Comparison of ENCODE assay signal across 1 cellular context in the genomic region with DNA sequence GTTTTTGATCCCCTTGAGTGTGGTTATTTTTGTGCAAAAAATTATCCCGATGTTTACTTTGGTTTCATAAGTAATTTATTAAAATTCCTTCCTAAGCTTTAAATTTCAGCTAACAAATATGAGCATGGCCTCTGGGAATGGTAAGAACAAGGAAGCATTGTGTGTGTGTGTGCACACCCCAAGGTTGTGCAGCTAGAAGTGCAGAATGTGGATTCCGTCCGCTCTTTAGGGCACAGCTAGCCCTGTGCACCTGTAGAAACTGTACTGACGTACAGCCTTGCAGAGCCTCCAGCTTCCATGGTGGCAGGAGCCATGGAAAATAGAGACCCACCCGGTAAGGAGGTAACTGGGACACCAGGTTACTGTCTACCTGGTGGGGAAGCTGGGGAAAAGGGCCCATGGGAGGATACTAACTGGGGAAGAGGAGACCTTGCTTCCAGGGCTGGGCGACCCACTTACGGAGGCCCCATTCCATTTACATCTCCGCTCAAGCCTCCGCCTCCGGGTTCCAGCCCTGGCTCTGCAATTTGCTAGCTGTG.
TF ChIP-seq lines count a peak whose summit lies in the region.

No MANE protein-coding gene starts in this region.

TF ChIP-seq in WTC11, 78 proteins besides CTCF, POLR2A, EP300 and RAD21 (continued from another document):
- TF ChIP-seq TEAD4 (CRISPR knock-in tag; IDR thresholded peaks at IDR 0.05) (no peak), GTF2I (CRISPR knock-in tag; conservative IDR thresholded peaks at IDR 0.05) (no peak)
TF ChIP-seq in WTC11: peak in this region for 0.
